In the genomic region with DNA sequence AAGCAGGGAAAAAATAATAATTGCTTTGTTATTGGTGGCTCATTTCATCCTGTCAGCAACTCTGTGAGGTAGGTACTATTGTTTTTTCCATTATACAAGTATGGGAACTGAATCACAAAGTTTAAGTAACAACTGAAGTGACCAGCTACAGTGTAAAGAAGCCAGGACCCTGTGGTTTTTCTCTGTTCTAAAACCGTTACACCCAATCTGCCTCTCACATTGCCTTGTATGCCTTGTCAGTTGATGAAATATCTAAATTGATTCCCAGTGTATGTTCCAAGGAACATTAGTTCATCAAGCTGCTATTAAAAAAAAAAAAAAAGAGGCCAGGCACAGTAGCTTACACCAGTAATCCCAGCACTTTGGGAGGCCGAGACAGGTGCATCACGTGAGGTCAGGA, we compare ENCODE assay signal across 27 cellular contexts.
"Had no signal": no experiment of that assay in that cellular context is flagged by ENCODE, and none has a peak within 500 bp of the region (broad histone marks: within the 10 kb centered on the region; RNA-seq: fewer than 3 reads in every experiment).

No MANE protein-coding gene starts in this region.

- H3K4me1 ChIP-seq: parathyroid adenoma had no signal

- H3K27ac ChIP-seq: coronary artery, esophagus squamous epithelium, gastroesophageal sphincter, heart left ventricle, hepatocyte, neural progenitor cell, parathyroid adenoma, stomach, thyroid gland, vagina had no signal

- FAIRE-seq: endometrium, kidney had no signal

- H3K4me3 ChIP-seq: coronary artery, esophagus squamous epithelium, gastroesophageal sphincter, heart left ventricle, hepatocyte, lung, mucosa of descending colon, neural progenitor cell, smooth muscle cell, stomach, thyroid gland, vagina had no signal

- H3K4me2 ChIP-seq: hepatocyte, neural progenitor cell, smooth muscle cell had no signal

- H2AFZ ChIP-seq: hepatocyte, neural progenitor cell, parathyroid adenoma had no signal

- H3K36me3 ChIP-seq: neural progenitor cell, thyroid gland, vagina had no signal

- ATAC-seq: effector memory CD8-positive, alpha-beta T cell; gastroesophageal sphincter; heart left ventricle; left lobe of liver; mucosa of descending colon; sciatic nerve had no signal

- DNase-seq: dermis blood vessel endothelial cell; effector memory CD8-positive, alpha-beta T cell; erythroblast; esophagus squamous epithelium; heart left ventricle; kidney; mucosa of descending colon; naive B cell; stimulated activated CD4-positive, alpha-beta T cell treated with anti-CD3 and anti-CD28 coated beads, Interleukin-12 subunit alpha, Interleukin-12 subunit beta, amount 100 ng/mL, for 4 hours; stimulated activated CD4-positive, alpha-beta T cell treated with anti-CD3 and anti-CD28 coated beads, Interleukin-1b, Interleukin-23, amount 100 ng/mL, for 48 hours; stimulated activated CD4-positive, alpha-beta T cell treated with anti-CD3 and anti-CD28 coated beads, Interleukin-4, amount 100 ng/mL, for 1 hour; stimulated activated CD8-positive, alpha-beta memory T cell treated with anti-CD3 and anti-CD28 coated beads, Interleukin-4, amount 100 ng/mL, for 48 hours; stimulated activated naive CD4-positive, alpha-beta T cell; stomach; thyroid gland; trophoblast cell had no signal

- H3K27me3 ChIP-seq: esophagus squamous epithelium, gastroesophageal sphincter, heart left ventricle, hepatocyte, neural progenitor cell, stomach, thyroid gland, vagina had no signal

- H3K9me3 ChIP-seq: esophagus squamous epithelium, gastroesophageal sphincter, heart left ventricle, mucosa of descending colon, stomach, thyroid gland, vagina had no signal
